Comparison of ENCODE assay signal across 25 cellular contexts in the genomic region with DNA sequence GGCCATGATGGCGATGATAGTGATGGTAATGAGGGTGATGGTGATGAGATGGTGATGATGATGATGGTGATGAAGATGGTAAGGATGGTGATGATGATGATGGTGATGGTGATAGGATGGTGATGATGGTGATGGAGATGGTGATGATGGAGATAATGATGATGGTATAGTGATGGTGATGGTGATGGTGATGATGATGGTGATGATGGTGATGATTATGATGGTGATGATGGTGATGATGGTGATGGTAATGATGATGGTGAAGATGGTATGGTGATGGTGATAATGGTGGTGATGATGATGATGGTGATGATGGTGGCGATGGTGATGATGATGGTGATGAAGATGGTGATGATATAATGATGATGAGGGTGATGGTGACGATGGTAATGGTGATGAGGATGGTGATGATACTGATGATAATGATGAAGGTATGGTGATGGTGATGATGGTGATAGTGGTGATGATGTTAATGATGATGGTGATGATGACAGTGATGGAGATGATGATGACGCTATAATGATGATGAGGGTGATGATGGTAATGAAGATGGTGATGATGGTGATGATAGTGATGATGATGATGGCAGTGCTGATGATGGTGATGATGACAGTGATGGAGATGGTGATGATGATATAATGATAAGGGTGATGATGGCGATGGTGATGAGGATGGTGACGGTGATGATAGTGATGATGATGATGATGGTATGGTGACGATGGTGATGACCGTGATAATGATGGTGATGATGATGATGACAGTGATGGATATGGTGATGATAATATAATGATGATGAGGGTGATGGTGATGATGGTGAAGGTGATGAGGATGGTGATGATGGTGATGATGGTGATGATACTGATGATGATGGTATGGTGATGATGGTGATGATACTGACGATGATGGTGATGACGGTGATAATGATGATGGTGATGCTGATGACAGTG. TPM values are rescaled to one million over a fixed set of nuclear protein-coding genes. Genes with fewer than 3 reads are reported as not detected.
"Had no signal": no experiment of that assay in that cellular context is flagged by ENCODE, and none has a peak within 500 bp of the region (broad histone marks: within the 10 kb centered on the region; RNA-seq: fewer than 3 reads in every experiment).

No MANE protein-coding gene starts in this region.

- H3K27me3 ChIP-seq: brain microvascular endothelial cell, colonic mucosa, SJSA1 had no signal

- DNase-seq: activated CD4-positive, alpha-beta memory T cell treated with anti-CD3 and anti-CD28 coated beads for 36 hours; activated CD4-positive, alpha-beta T cell treated with anti-CD3 and anti-CD28 coated beads, Interleukin-2, amount 10 ng/mL, durations not matched to agents 7 days and 5 days; activated CD4-positive, CD25-positive, alpha-beta regulatory T cell; activated CD8-positive, alpha-beta memory T cell treated with anti-CD3 and anti-CD28 coated beads for 24 hours; activated effector memory CD4-positive, alpha-beta T cell treated with anti-CD3 and anti-CD28 coated beads, Interleukin-2, amount 50 U/mL, for 16 hours; activated naive CD4-positive, alpha-beta T cell treated with Interleukin-2 at 50 U/mL for 16 hours; activated T-cell treated with anti-CD3 and anti-CD28 coated beads, Interleukin-2, amount 50 U/mL, for 4 hours; amygdala; brain microvascular endothelial cell; colonic mucosa; NCI-H1092 treated with DMSO at 0.1 percent for 48 hours; NCI-H1436; NCI-H1694 treated with DMSO at 0.1 percent for 48 hours; NCI-H2029 treated with DMSO at 0.1 percent for 48 hours; NCI-H510A treated with DMSO at 0.1 percent for 48 hours; PC-3; SHP77; SW 1271 had no signal

- FAIRE-seq: RCC 7860 had no signal

- H3K36me3 ChIP-seq: brain microvascular endothelial cell, colonic mucosa, SJSA1 had no signal

- H3K4me3 ChIP-seq: colonic mucosa, SJSA1 had no signal

RNA-seq across cellular contexts. Expression of a gene that starts 48.5 kb away (rescaled TPM):
- total RNA-seq: activated CD4-positive, alpha-beta memory T cell treated with anti-CD3 and anti-CD28 coated beads for 36 hours; activated CD4-positive, alpha-beta T cell treated with anti-CD3 and anti-CD28 coated beads, Interleukin-2, amount 10 ng/mL, durations not matched to agents 7 days and 5 days; activated T-cell treated with anti-CD3 and anti-CD28 coated beads, Interleukin-2, amount 50 U/mL, for 4 hours; cardiac septum; cerebellum; colonic mucosa; LHCN-M2; M059J; PC-3; SJSA1; T-helper 1 cell treated with Interleukin-12 subunit alpha and Interleukin-12 subunit beta and Interleukin-4 antibody, amounts not matched to agents 30 ng/mL and 1 ng/mL, for 36 hours had no signal

RNA-seq across cellular contexts. Expression of a gene that starts 57.9 kb away (rescaled TPM):
- total RNA-seq: activated CD4-positive, alpha-beta memory T cell treated with anti-CD3 and anti-CD28 coated beads for 36 hours; activated CD4-positive, alpha-beta T cell treated with anti-CD3 and anti-CD28 coated beads, Interleukin-2, amount 10 ng/mL, durations not matched to agents 7 days and 5 days; activated T-cell treated with anti-CD3 and anti-CD28 coated beads, Interleukin-2, amount 50 U/mL, for 4 hours; cardiac septum; cerebellum; colonic mucosa; LHCN-M2; M059J; PC-3; SJSA1; T-helper 1 cell treated with Interleukin-12 subunit alpha and Interleukin-12 subunit beta and Interleukin-4 antibody, amounts not matched to agents 30 ng/mL and 1 ng/mL, for 36 hours had no signal
